In the genomic region with DNA sequence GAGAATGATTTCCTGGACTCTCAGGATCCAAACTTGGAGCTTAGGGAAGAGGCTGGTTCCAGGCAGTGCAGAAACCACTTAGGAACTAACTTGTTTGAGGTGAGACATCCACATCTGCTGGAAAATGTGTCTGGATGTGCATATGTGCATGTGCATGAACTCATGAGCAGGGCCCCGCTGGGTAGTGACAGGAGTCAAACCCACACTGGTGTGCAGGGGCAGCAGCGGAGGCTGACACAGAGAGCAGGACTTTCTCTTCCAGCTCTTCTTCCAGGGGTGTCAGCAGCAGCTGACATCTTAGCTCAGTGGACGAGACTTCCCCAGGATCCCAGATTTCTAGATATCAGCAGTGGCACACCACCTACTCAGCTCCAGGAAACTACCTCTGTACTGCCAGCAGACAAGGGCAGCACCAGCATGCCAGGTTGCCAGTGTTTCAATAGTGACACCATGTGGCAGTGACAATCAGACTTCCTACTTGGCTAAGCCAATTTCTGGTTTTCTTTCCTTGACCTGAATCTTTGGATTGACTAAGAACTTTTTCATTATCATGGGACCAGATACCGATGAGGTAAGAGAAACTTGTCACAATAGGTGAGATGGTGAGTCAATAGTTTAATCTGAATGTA, we compare ENCODE assay signal across 8 cellular contexts.
A peak's percentile ranks its signal among the peaks of the same experiment; 100 is the strongest.
DNase-seq lines count a peak whose midpoint lies in the region; TF ChIP-seq lines count a peak whose summit lies in the region.

No MANE protein-coding gene starts in this region.

- H3K36me3 ChIP-seq in colonic mucosa: no peaks in the 10 kb centered on the region

- H3K36me3 Mint-ChIP-seq in activated naive CD4-positive, alpha-beta T cell treated with anti-CD3 and anti-CD28 coated beads, Interleukin-2, amount 10 ng/mL, durations not matched to agents 7 days and 5 days: no peaks in the 10 kb centered on the region

- CTCF ChIA-PET in activated naive CD4-positive, alpha-beta T cell treated with anti-CD3 and anti-CD28 coated beads, Interleukin-2, amount 10 ng/mL, durations not matched to agents 7 days and 5 days (lab: Charles Lee): no interaction called here

- intact Hi-C loops in colonic mucosa (cut with DNase I) (no loop called here), posterior cingulate gyrus (cut with DNase I) (loop anchor here (10.0 kb wide), 1 partner anchor 1161 kb away; no protein-coding TSS in a partner anchor)

- H3K4me1 ChIP-seq in colonic mucosa: no peaks in the 10 kb centered on the region

- no peak overlapping the region for H3K27ac Mint-ChIP-seq in activated naive CD4-positive, alpha-beta T cell treated with anti-CD3 and anti-CD28 coated beads, Interleukin-2, amount 10 ng/mL, durations not matched to agents 7 days and 5 days

- peak; percentile 23 for TF ChIP-seq CTCF in colonic mucosa (IDR thresholded peaks at IDR 0.05)

- no peak overlapping the region for H3K4me3 ChIP-seq in colonic mucosa

- H3K27me3 ChIP-seq in colonic mucosa: no peaks in the 10 kb centered on the region

- H3K9me3 ChIP-seq in colonic mucosa: no peaks in the 10 kb centered on the region

- no peak overlapping the region for H3K27ac ChIP-seq in colonic mucosa

- H3K4me3 Mint-ChIP-seq in activated naive CD4-positive, alpha-beta T cell treated with anti-CD3 and anti-CD28 coated beads, Interleukin-2, amount 10 ng/mL, durations not matched to agents 7 days and 5 days: no peak overlapping the region

- no peaks in the 10 kb centered on the region for H3K4me1 Mint-ChIP-seq in activated naive CD4-positive, alpha-beta T cell treated with anti-CD3 and anti-CD28 coated beads, Interleukin-2, amount 10 ng/mL, durations not matched to agents 7 days and 5 days

- H3K9ac ChIP-seq in colonic mucosa (ENCODE audit: low read depth in 2 of 2, low read length in 2 of 2): no peak overlapping the region

- H3K27me3 Mint-ChIP-seq in activated naive CD4-positive, alpha-beta T cell treated with anti-CD3 and anti-CD28 coated beads, Interleukin-2, amount 10 ng/mL, durations not matched to agents 7 days and 5 days: peaks cover 3% of the 10 kb centered on the region

- DNase-seq in DMS79 treated with DMSO at 0.1 percent for 48 hours (lab: John Stamatoyannopoulos, UW) (peak; percentile 35), DMS79 (lab: John Stamatoyannopoulos, UW) (no peak), NCI-H1694 (lab: John Stamatoyannopoulos, UW) (peak; percentile 6), colonic mucosa (peak; percentile 21), posterior cingulate gyrus (peak in 9 of 10 donors; percentile 11 to 92 (median 56)), NCI-H187 (lab: John Stamatoyannopoulos, UW) (no peak), ecto neural progenitor cell (ENCODE audit: low spot score) (no peak)
- DNase-seq in activated naive CD4-positive, alpha-beta T cell treated with anti-CD3 and anti-CD28 coated beads, Interleukin-2, amount 10 ng/mL, durations not matched to agents 7 days and 5 days: no peak

- no peaks in the 10 kb centered on the region for H3K9me3 Mint-ChIP-seq in activated naive CD4-positive, alpha-beta T cell treated with anti-CD3 and anti-CD28 coated beads, Interleukin-2, amount 10 ng/mL, durations not matched to agents 7 days and 5 days

Comparison
In these comparisons a context has a peak if more than half of its experiments do, and no peak if none do; other contexts are left out.
1. DNase-seq: peak in DMS79 treated with DMSO at 0.1 percent for 48 hours (single experiment), NCI-H1694 (single experiment), colonic mucosa (single experiment) and posterior cingulate gyrus (9 of 10); none in DMS79 (single experiment), activated naive CD4-positive, alpha-beta T cell treated with anti-CD3 and anti-CD28 coated beads, Interleukin-2, amount 10 ng/mL, durations not matched to agents 7 days and 5 days (single experiment), NCI-H187 (0 of 2) and ecto neural progenitor cell (single experiment).